Comparison of ENCODE assay signal across 10 cellular contexts in the genomic region with DNA sequence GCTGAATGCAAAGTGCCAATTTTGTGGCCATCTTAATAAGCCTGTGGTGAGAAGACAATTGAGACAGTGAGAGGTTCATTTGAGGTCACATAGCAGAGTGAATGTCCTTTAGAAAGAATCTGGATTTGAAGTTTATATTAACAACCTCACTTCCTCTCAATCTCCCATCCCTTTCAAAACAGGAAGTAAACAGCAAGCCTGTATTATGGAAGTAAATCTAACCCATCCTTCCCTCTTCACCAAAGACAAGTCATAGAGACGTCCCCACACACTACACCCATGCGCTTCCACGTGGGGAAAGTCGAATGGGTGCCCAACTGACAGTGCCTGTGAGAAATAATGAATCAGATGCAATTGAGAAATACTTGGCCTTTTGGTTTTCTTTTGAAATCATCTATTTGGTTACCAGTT. TPM values are rescaled to one million over a fixed set of nuclear protein-coding genes. Genes with fewer than 3 reads are reported as not detected.
A peak's percentile ranks its signal among the peaks of the same experiment; 100 is the strongest.
DNase-seq lines count a peak whose midpoint lies in the region; ATAC-seq, FAIRE-seq and TF ChIP-seq lines count a peak whose summit lies in the region.
"Had no signal": no experiment of that assay in that cellular context is flagged by ENCODE, and none has a peak within 500 bp of the region (broad histone marks: within the 10 kb centered on the region; RNA-seq: fewer than 3 reads in every experiment).

No MANE protein-coding gene starts in this region.

- TF ChIP-seq EP300 in A549 (IDR thresholded peaks at IDR 0.05): 0 out of 5 replicates have a peak, but pooled peaks of 1 of the 2 experiments have one; percentile 28

- DNase-seq in A549 (ENCODE audit: low read depth in 1 of 2, low spot score in 1 of 2) (peak; percentile 25 to 65), NB4 (ENCODE audit: low read depth) (peak; percentile 93), NCI-H345 treated with DMSO at 0.1 percent for 48 hours (lab: John Stamatoyannopoulos, UW; ENCODE audit: unreplicated experiment) (no peak)
- peak; percentile 68 for DNase-seq in activated naive CD8-positive, alpha-beta T cell treated with anti-CD3 and anti-CD28 coated beads for 36 hours
- DNase-seq in naive thymus-derived CD4-positive, alpha-beta T cell: peak in 1 of 9 donors; percentile 44

- ATAC-seq in A549: peak; percentile 16 to 35; a peak in 2 of 6 replicates
- peak; percentile 93 for ATAC-seq in naive thymus-derived CD4-positive, alpha-beta T cell
- no peak for ATAC-seq in GM19023 (IDR thresholded peaks at IDR 0.05; ENCODE audit: unreplicated experiment)
- no peak for ATAC-seq in HG03025 (IDR thresholded peaks at IDR 0.05; ENCODE audit: low FRiP score, unreplicated experiment)
- no peak for ATAC-seq in GM21619 (IDR thresholded peaks at IDR 0.05; ENCODE audit: unreplicated experiment)
- ATAC-seq: Panc1 had no signal

- no peak for TF ChIP-seq POLR2A in A549 (IDR thresholded peaks at IDR 0.05; ENCODE audit: low read length)
- no peak for TF ChIP-seq POLR2A in NB4 (IDR thresholded peaks at IDR 0.05; ENCODE audit: extremely low read depth, insufficient read length)

- H3K27me3 Mint-ChIP-seq in activated naive CD8-positive, alpha-beta T cell treated with anti-CD3 and anti-CD28 coated beads for 36 hours: no peaks in the 10 kb centered on the region
- no peaks in the 10 kb centered on the region for H3K27me3 Mint-ChIP-seq in naive thymus-derived CD4-positive, alpha-beta T cell

- H3K27ac Mint-ChIP-seq in activated naive CD8-positive, alpha-beta T cell treated with anti-CD3 and anti-CD28 coated beads for 36 hours: peak overlapping the region; percentile 98
- peak overlapping the region; percentile 61 to 94 (median 76) for H3K27ac Mint-ChIP-seq in naive thymus-derived CD4-positive, alpha-beta T cell

- no peaks in the 10 kb centered on the region for H3K27me3 ChIP-seq in naive thymus-derived CD4-positive, alpha-beta T cell (ENCODE audit: control insufficient read depth in 2 of 2, insufficient read depth in 2 of 2, low read length in 2 of 2)

- no peak for TF ChIP-seq CTCF in A549 (IDR thresholded peaks at IDR 0.05)
- TF ChIP-seq CTCF in NB4 (IDR thresholded peaks at IDR 0.05; ENCODE audit: low read depth, low read length): no peak

- H3K9me3 Mint-ChIP-seq in activated naive CD8-positive, alpha-beta T cell treated with anti-CD3 and anti-CD28 coated beads for 36 hours: peaks cover 2% of the 10 kb centered on the region
- H3K9me3 Mint-ChIP-seq in naive thymus-derived CD4-positive, alpha-beta T cell: peaks cover 0 to 3% (median 0%) of the 10 kb centered on the region in 11 donors

- peak overlapping the region; percentile 40 for H3K4me2 ChIP-seq in A549

- CTCF ChIA-PET in A549 (lab: Yijun Ruan, JAX): interaction anchor here (0.7 kb wide), 1 partner anchor 74 kb away, joined by 4 read pairs; no protein-coding TSS in a partner anchor
- CTCF ChIA-PET in naive thymus-derived CD4-positive, alpha-beta T cell (lab: Charles Lee): no interaction called here

- POLR2A ChIA-PET in A549 (lab: Yijun Ruan, JAX): no interaction called here
- POLR2A ChIA-PET in naive thymus-derived CD4-positive, alpha-beta T cell (lab: Charles Lee): interaction anchor here (0.6 to 1.3 kb wide), 2 partner anchors 17 to 75 kb away, joined by 3 read pairs; no protein-coding TSS in a partner anchor

- H3K27ac ChIP-seq in A549: peak overlapping the region; percentile 95 to 97
- peak overlapping the region; percentile 38 for H3K27ac ChIP-seq in naive thymus-derived CD4-positive, alpha-beta T cell (ENCODE audit: low read depth, low read length)

- intact Hi-C loops in naive thymus-derived CD4-positive, alpha-beta T cell (cut with micrococcal nuclease): loop anchor here in 1 of 2 donors (5.0 kb wide), 1 partner anchor 33 kb away; no protein-coding TSS in a partner anchor

- peaks cover 75% of the 10 kb centered on the region for H3K4me1 Mint-ChIP-seq in activated naive CD8-positive, alpha-beta T cell treated with anti-CD3 and anti-CD28 coated beads for 36 hours
- H3K4me1 Mint-ChIP-seq in naive thymus-derived CD4-positive, alpha-beta T cell: peaks cover 35 to 98% (median 77%) of the 10 kb centered on the region in 7 donors

- H3K36me3 ChIP-seq in naive thymus-derived CD4-positive, alpha-beta T cell (ENCODE audit: control insufficient read depth in 2 of 3, insufficient read depth in 3 of 3, low read length in 3 of 3): peaks cover 0 to 19% (median 4%) of the 10 kb centered on the region in 3 experiments

- no peak for TF ChIP-seq RAD21 in A549 (conservative IDR thresholded peaks at IDR 0.05 in 1 of 2, IDR thresholded peaks at IDR 0.05 in 1 of 2)

- H3K4me3 ChIP-seq in A549: no peak overlapping the region
- H3K4me3 ChIP-seq in NB4 (ENCODE audit: low read depth, low read length): no peak overlapping the region
- no peak overlapping the region for H3K4me3 ChIP-seq in naive thymus-derived CD4-positive, alpha-beta T cell (ENCODE audit: low read length)

- FAIRE-seq in A549 (lab: Jason Lieb, UNC): no peak
- FAIRE-seq: G401.6 had no signal

- peak overlapping the region; percentile 12 for H3K4me3 Mint-ChIP-seq in activated naive CD8-positive, alpha-beta T cell treated with anti-CD3 and anti-CD28 coated beads for 36 hours
- H3K4me3 Mint-ChIP-seq in naive thymus-derived CD4-positive, alpha-beta T cell: peak overlapping the region; percentile 38 to 81 (median 61)

- H3K4me1 ChIP-seq in A549: peaks cover 65% of the 10 kb centered on the region
- H3K4me1 ChIP-seq in naive thymus-derived CD4-positive, alpha-beta T cell (ENCODE audit: control insufficient read depth in 2 of 2, insufficient read depth in 2 of 2, low read length in 2 of 2): peaks cover 11 to 53% of the 10 kb centered on the region in 2 donors

- peaks cover 21% of the 10 kb centered on the region for H3K36me3 Mint-ChIP-seq in activated naive CD8-positive, alpha-beta T cell treated with anti-CD3 and anti-CD28 coated beads for 36 hours
- peaks cover 0 to 36% (median 6%) of the 10 kb centered on the region in 5 donors for H3K36me3 Mint-ChIP-seq in naive thymus-derived CD4-positive, alpha-beta T cell

- no peaks in the 10 kb centered on the region for H3K9me3 ChIP-seq in A549
- no peaks in the 10 kb centered on the region for H3K9me3 ChIP-seq in naive thymus-derived CD4-positive, alpha-beta T cell (ENCODE audit: control insufficient read depth in 2 of 3, low read length in 3 of 3)

- WGBS in A549 (ENCODE audit: missing lambda C conversion rate): 28% methylated on average over 4 of the region's 4 CpGs

TF ChIP-seq in A549, 52 proteins besides CTCF, POLR2A, EP300 and RAD21:
- TF ChIP-seq CEBPB (IDR thresholded peaks at IDR 0.05) (peak; percentile 58 to 64; a peak in 3 of 4 replicates), FOSL2 (IDR thresholded peaks at IDR 0.05) (0 out of 2 replicates have a peak, but pooled peaks have one; percentile 17), FOSL2 (CRISPR knock-in tag; IDR thresholded peaks at IDR 0.05) (peak; percentile 63), JUN (IDR thresholded peaks at IDR 0.05) (0 out of 5 replicates have a peak, but pooled peaks of 1 of the 2 experiments have one; percentile 34), CHD4 (IDR thresholded peaks at IDR 0.05; ENCODE audit: borderline replicate concordance) (no peak), MAZ (IDR thresholded peaks at IDR 0.05; ENCODE audit: borderline replicate concordance, low read depth, low read length) (no peak)
- TF ChIP-seq, protein P1, sequence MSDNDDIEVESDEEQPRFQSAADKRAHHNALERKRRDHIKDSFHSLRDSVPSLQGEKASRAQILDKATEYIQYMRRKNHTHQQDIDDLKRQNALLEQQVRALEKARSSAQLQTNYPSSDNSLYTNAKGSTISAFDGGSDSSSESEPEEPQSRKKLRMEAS (IDR thresholded peaks at IDR 0.05): peak; percentile 69

RNA-seq across cellular contexts. Expression of gene CCND3, which starts 28.8 kb away (rescaled TPM):
- polyA plus RNA-seq in A549 (2011; rRNA removed): 112 TPM in 2 replicates
- 233 and 294 TPM in 2 replicates for polyA plus RNA-seq in A549 (2012; cell fraction: cytosol; rRNA removed)
- 237 and 312 TPM in 2 replicates for polyA plus RNA-seq in A549 (2012; cell fraction: nucleus; rRNA removed)
- polyA plus RNA-seq in A549 (2017; fragmentation: RNase III; extraction: RNeasy Plus Mini Kit Qiagen cat#74134 plus additional on column Dnase treatment): 213 to 228 TPM (median 215 TPM) in 3 replicates
- 107 and 161 TPM in 2 replicates for polyA minus RNA-seq in A549 (2011; rRNA and poly(A)+ RNA removed)
- total RNA-seq in activated naive CD8-positive, alpha-beta T cell treated with anti-CD3 and anti-CD28 coated beads for 36 hours: 100 to 1,000 TPM; 396 to 403 TPM
- total RNA-seq in naive thymus-derived CD4-positive, alpha-beta T cell: 100 to 1,000 TPM; 285 to 433 (median 313) TPM
- 100 to 1,000 TPM; 474 to 764 TPM for polyA plus RNA-seq in naive thymus-derived CD4-positive, alpha-beta T cell

RNA-seq across cellular contexts. Expression of gene BYSL, which starts 49.1 kb away (rescaled TPM):
- polyA plus RNA-seq in A549 (2011; rRNA removed) (28.8 and 38.7 TPM in 2 replicates), A549 (2017; fragmentation: RNase III; extraction: RNeasy Plus Mini Kit Qiagen cat#74134 plus additional on column Dnase treatment) (60.9 to 66.9 TPM (median 61.8 TPM) in 3 replicates)
- polyA plus RNA-seq in A549 (2012; cell fraction: cytosol; rRNA removed): 51.6 and 57.2 TPM in 2 replicates
- polyA plus RNA-seq in A549 (2012; cell fraction: nucleus; rRNA removed): 60.1 and 67.8 TPM in 2 replicates
- polyA minus RNA-seq in A549 (2011; rRNA and poly(A)+ RNA removed): 40.0 and 41.5 TPM in 2 replicates
- 10 to 100 TPM; 75.7 to 79.1 TPM for total RNA-seq in activated naive CD8-positive, alpha-beta T cell treated with anti-CD3 and anti-CD28 coated beads for 36 hours
- total RNA-seq in naive thymus-derived CD4-positive, alpha-beta T cell: 10 to 100 TPM in 1 of 5 experiments, 1 to 10 TPM in 4; 3.9 to 35.7 (median 8.1) TPM
- polyA plus RNA-seq in naive thymus-derived CD4-positive, alpha-beta T cell: 1 to 10 TPM; 4.4 to 6.6 TPM

RNA-seq across cellular contexts. Expression of gene MED20, which starts 49.5 kb away (rescaled TPM):
- polyA plus RNA-seq in A549 (2011; rRNA removed): 29.3 and 32.9 TPM in 2 replicates
- 17.7 and 19.1 TPM in 2 replicates for polyA plus RNA-seq in A549 (2012; cell fraction: cytosol; rRNA removed)
- 15.8 and 17.8 TPM in 2 replicates for polyA plus RNA-seq in A549 (2012; cell fraction: nucleus; rRNA removed)
- polyA plus RNA-seq in A549 (2017; fragmentation: RNase III; extraction: RNeasy Plus Mini Kit Qiagen cat#74134 plus additional on column Dnase treatment): 18.4 to 21.0 TPM (median 19.0 TPM) in 3 replicates
- polyA minus RNA-seq in A549 (2011; rRNA and poly(A)+ RNA removed): 34.0 and 36.5 TPM in 2 replicates
- 10 to 100 TPM; 19.8 to 22.3 TPM for total RNA-seq in activated naive CD8-positive, alpha-beta T cell treated with anti-CD3 and anti-CD28 coated beads for 36 hours
- total RNA-seq in naive thymus-derived CD4-positive, alpha-beta T cell: 10 to 100 TPM in 1 of 5 experiments, 1 to 10 TPM in 4; 4.5 to 21.7 (median 9.4) TPM
- polyA plus RNA-seq in naive thymus-derived CD4-positive, alpha-beta T cell: 1 to 10 TPM; 4.2 to 4.7 TPM

Comparison
In these comparisons a context has a peak if more than half of its experiments do, and no peak if none do; other contexts are left out.
1. ATAC-seq: peak in A549 (2 of 2) and naive thymus-derived CD4-positive, alpha-beta T cell (single experiment); none in GM19023 (single experiment), HG03025 (single experiment) and GM21619 (single experiment).